In the genomic region with DNA sequence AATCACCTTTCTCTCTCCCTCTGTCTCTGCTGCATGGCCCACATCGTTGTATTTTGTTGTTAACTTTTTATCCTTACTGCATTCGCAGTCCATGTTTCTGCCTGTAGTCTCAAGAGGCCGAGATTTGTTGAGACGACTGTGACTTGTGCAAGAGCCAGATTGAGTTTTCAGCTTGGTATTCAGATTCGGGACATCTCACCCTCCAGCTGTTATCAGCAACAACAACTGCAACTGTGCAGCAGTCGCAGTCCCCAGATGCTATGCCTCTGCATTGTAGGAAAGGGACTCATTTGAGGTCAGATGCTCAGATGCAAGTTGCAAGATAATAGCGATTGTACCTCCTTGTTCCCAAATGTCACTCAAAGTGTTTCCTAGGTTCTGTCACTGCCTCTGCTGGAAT, we compare ENCODE assay signal across 18 cellular contexts.
"Had no signal": no experiment of that assay in that cellular context is flagged by ENCODE, and none has a peak within 500 bp of the region (broad histone marks: within the 10 kb centered on the region; RNA-seq: fewer than 3 reads in every experiment).

No MANE protein-coding gene starts in this region.

- H3K9me3 ChIP-seq: colonic mucosa, left ventricle myocardium inferior, right atrium auricular region, spleen, tibial nerve had no signal

- ATAC-seq: foreskin keratinocyte; left cardiac atrium; naive thymus-derived CD4-positive, alpha-beta T cell; stimulated activated memory B cell treated with anti-CD40 and anti-IgM and Interleukin-4, amounts not matched to agents 10 μg/mL and 1 μg/mL and 100 μg/mL, for 72 hours had no signal

- H3K27ac ChIP-seq: colonic mucosa, foreskin keratinocyte, left ventricle myocardium inferior, right atrium auricular region, spleen, tibial nerve had no signal

- H3K4me3 Mint-ChIP-seq: naive thymus-derived CD4-positive, alpha-beta T cell; stimulated activated memory B cell treated with anti-CD40 and anti-IgM and Interleukin-4, amounts not matched to agents 10 μg/mL and 1 μg/mL and 100 μg/mL, for 72 hours; stimulated activated naive CD8-positive, alpha-beta T cell treated with anti-CD3 and anti-CD28 coated beads, Interleukin-15, Interleukin-2, amounts not matched to agents 100 ng/mL and 50 ng/mL, for 24 hours had no signal

- H3K36me3 ChIP-seq: colonic mucosa, left ventricle myocardium inferior, right atrium auricular region, tibial nerve had no signal

- H3K27me3 ChIP-seq: colonic mucosa, foreskin keratinocyte, right atrium auricular region, spleen, tibial nerve had no signal

- H3K27ac Mint-ChIP-seq: stimulated activated memory B cell treated with anti-CD40 and anti-IgM and Interleukin-4, amounts not matched to agents 10 μg/mL and 1 μg/mL and 100 μg/mL, for 72 hours; stimulated activated naive CD8-positive, alpha-beta T cell treated with anti-CD3 and anti-CD28 coated beads, Interleukin-15, Interleukin-2, amounts not matched to agents 100 ng/mL and 50 ng/mL, for 24 hours had no signal

- H3K9me3 Mint-ChIP-seq: naive thymus-derived CD4-positive, alpha-beta T cell; stimulated activated memory B cell treated with anti-CD40 and anti-IgM and Interleukin-4, amounts not matched to agents 10 μg/mL and 1 μg/mL and 100 μg/mL, for 72 hours; stimulated activated naive CD8-positive, alpha-beta T cell treated with anti-CD3 and anti-CD28 coated beads, Interleukin-15, Interleukin-2, amounts not matched to agents 100 ng/mL and 50 ng/mL, for 24 hours had no signal

- H3K27me3 Mint-ChIP-seq: naive thymus-derived CD4-positive, alpha-beta T cell; stimulated activated memory B cell treated with anti-CD40 and anti-IgM and Interleukin-4, amounts not matched to agents 10 μg/mL and 1 μg/mL and 100 μg/mL, for 72 hours; stimulated activated naive CD8-positive, alpha-beta T cell treated with anti-CD3 and anti-CD28 coated beads, Interleukin-15, Interleukin-2, amounts not matched to agents 100 ng/mL and 50 ng/mL, for 24 hours had no signal

- H3K4me1 ChIP-seq: right atrium auricular region, spleen had no signal

- DNase-seq: colonic mucosa; dermis blood vessel endothelial cell; foreskin keratinocyte; kidney; left cardiac atrium; left ventricle myocardium inferior; mesenchymal stem cell; midbrain; naive thymus-derived CD4-positive, alpha-beta T cell; spleen; stimulated activated CD4-positive, alpha-beta T cell treated with anti-CD3 and anti-CD28 coated beads, Interleukin-15, amount 100 ng/mL, for 24 hours; stimulated activated CD4-positive, alpha-beta T cell treated with anti-CD3 and anti-CD28 coated beads, Interleukin-1b, Interleukin-23, amount 100 ng/mL, for 48 hours; stimulated activated CD4-positive, alpha-beta T cell treated with anti-CD3 and anti-CD28 coated beads, Interleukin-4, amount 100 ng/mL, for 24 hours had no signal

- H3K4me3 ChIP-seq: colonic mucosa, left ventricle myocardium inferior, lung, right atrium auricular region, spleen, tibial nerve had no signal
